8 cellular contexts compared by ENCODE assay signal in genomic region chr9:131678499-131679111, GRCh38.
DNase-seq lines count a peak whose midpoint lies in the region; ATAC-seq, FAIRE-seq and TF ChIP-seq lines count a peak whose summit lies in the region.

No MANE protein-coding gene starts in this region.

- H2BK15ac ChIP-seq in H1 (ENCODE audit: low read length), result peak overlapping the region; percentile 99

- peaks cover 9 to 44% (median 32%) of the 10 kb centered on the region in 4 experiments for H3K4me1 ChIP-seq in H1 (replicated peaks in 1 of 4; ENCODE audit: control insufficient read depth in 3 of 4, insufficient read depth in 4 of 4, low read length in 3 of 4)
- peaks cover 40% of the 10 kb centered on the region for H3K4me1 ChIP-seq in mucosa of stomach (ENCODE audit: control insufficient read depth, insufficient read depth, low read length)

- intact Hi-C loops in activated CD8-positive, alpha-beta T cell treated with anti-CD3 and anti-CD28 coated beads for 36 hours (cut with micrococcal nuclease), result no loop called here

- H3K27ac ChIP-seq in H1 (ENCODE audit: low read depth, low read length), result peak overlapping the region; percentile 38; the same call in 1 of the 2 replicates

- H2AFZ ChIP-seq in H1 (ENCODE audit: low read length), result no peak overlapping the region

- no peak overlapping the region for H4K5ac ChIP-seq in H1 (ENCODE audit: insufficient read length, low read depth, low read length)

- H3K4me3 Mint-ChIP-seq in activated CD8-positive, alpha-beta T cell treated with anti-CD3 and anti-CD28 coated beads for 36 hours, result peak overlapping the region; percentile 64

- no peak for TF ChIP-seq CTCF in activated CD8-positive, alpha-beta T cell treated with anti-CD3 and anti-CD28 coated beads for 36 hours (IDR thresholded peaks at IDR 0.05)
- no peak for TF ChIP-seq CTCF in H1 (IDR thresholded peaks at IDR 0.05; ENCODE audit: control extremely low read depth in 1 of 3, insufficient read depth in 1 of 3, low read depth in 1 of 3, low read length in 3 of 3)

- H3K23me2 ChIP-seq in H1 (ENCODE audit: low read depth, low read length), result no peaks in the 10 kb centered on the region

- H3K4ac ChIP-seq in H1 (replicated peaks; ENCODE audit: insufficient read length, low read depth, low read length), result peak overlapping the region; percentile 17

- H3K56ac ChIP-seq in H1 (replicated peaks; ENCODE audit: insufficient read length, low read depth, low read length), result no peak overlapping the region

- peak overlapping the region in 1 of 4 experiments; percentile 8; a peak in 1 of 8 replicates for H3K4me3 ChIP-seq in H1 (ENCODE audit: extremely low read depth in 1 of 4, insufficient read depth in 2 of 4, low read depth in 3 of 4, low read length in 4 of 4)
- H3K4me3 ChIP-seq in mucosa of stomach (ENCODE audit: low read length), result no peak overlapping the region

- H3K9me3 ChIP-seq in H1 (ENCODE audit: insufficient read depth in 2 of 2, low read depth in 1 of 2, low read length in 1 of 2) (peaks cover 0 to 2% of the 10 kb centered on the region in 2 experiments; a peak in 1 of 4 replicates), mucosa of stomach (ENCODE audit: control insufficient read depth, low read length) (no peaks in the 10 kb centered on the region)

- no peak overlapping the region for H4K8ac ChIP-seq in H1 (ENCODE audit: extremely low read depth, insufficient read depth, low read length)

- no peak overlapping the region for H3K14ac ChIP-seq in H1 (ENCODE audit: insufficient read length)

- H2BK5ac ChIP-seq in H1 (ENCODE audit: low read depth, low read length), result peak overlapping the region; percentile 71; the same call in 1 of the 2 replicates

- no peaks in the 10 kb centered on the region for H3K27me3 ChIP-seq in H1 (replicated peaks in 1 of 4; ENCODE audit: control insufficient read depth in 3 of 4, extremely low read depth in 1 of 4, insufficient read depth in 3 of 4, low read length in 3 of 4)
- no peaks in the 10 kb centered on the region for H3K27me3 ChIP-seq in mucosa of stomach (ENCODE audit: control insufficient read depth, insufficient read depth, low read length)

- H2BK20ac ChIP-seq in H1 (ENCODE audit: low read length), result peak overlapping the region; percentile 68; the same call in 1 of the 2 replicates

- CTCF ChIA-PET in activated CD8-positive, alpha-beta T cell treated with anti-CD3 and anti-CD28 coated beads for 36 hours (lab: Charles Lee), result interaction anchor here (0.9 to 4.7 kb wide), 15 partner anchors 12 to 87 kb away, joined by 3 to 35 read pairs (median 6); partner anchors contain the start of gene RAPGEF1
- CTCF ChIA-PET in H1 (lab: Charles Lee; ENCODE audit: partially characterized antibody), result interaction anchor here (0.6 to 3.1 kb wide), 5 partner anchors 13 to 65 kb away, joined by 3 to 17 read pairs (median 5); no protein-coding TSS in a partner anchor

- no peaks in the 10 kb centered on the region for H3K9me3 Mint-ChIP-seq in activated CD8-positive, alpha-beta T cell treated with anti-CD3 and anti-CD28 coated beads for 36 hours

- no peak for TF ChIP-seq EP300 in H1 (IDR thresholded peaks at IDR 0.05; ENCODE audit: borderline replicate concordance in 1 of 2, low read depth in 2 of 2, low read length in 2 of 2)

- H3K4me1 Mint-ChIP-seq in activated CD8-positive, alpha-beta T cell treated with anti-CD3 and anti-CD28 coated beads for 36 hours (ENCODE audit: low read depth), result peaks cover 82% of the 10 kb centered on the region

- H2AK5ac ChIP-seq in H1 (ENCODE audit: low read depth, low read length), result peak overlapping the region; percentile 97

- peak overlapping the region; percentile 62 for H2BK12ac ChIP-seq in H1 (ENCODE audit: low read depth, low read length)

- H3K36me3 ChIP-seq in H1 (ENCODE audit: control insufficient read depth in 2 of 4, insufficient read depth in 4 of 4, low read length in 3 of 4) (no peaks in the 10 kb centered on the region), mucosa of stomach (ENCODE audit: control insufficient read depth, insufficient read depth, low read length) (no peaks in the 10 kb centered on the region)

- H3K79me1 ChIP-seq in H1 (ENCODE audit: low read depth, low read length), result no peaks in the 10 kb centered on the region; the same call in 1 of the 2 replicates

- no peak for FAIRE-seq in H1 (lab: Jason Lieb, UNC)

- WGBS in H1 (ENCODE audit: extremely low coverage in 1 of 2, insufficient coverage in 1 of 2, insufficient read length in 1 of 2, insufficient replicate concordance in 2 of 2, low coverage in 1 of 2, low lambda C conversion rate in 2 of 2, missing lambda C conversion rate in 1 of 2), 2 experiments, result 56% methylated on average over 5 of the region's 5 CpGs; no CpG with 5 or more reads in 1 of the 2 experiments

- peak overlapping the region; percentile 85 for H3K18ac ChIP-seq in H1 (ENCODE audit: extremely low read depth, low read length)

- POLR2A ChIA-PET in activated CD8-positive, alpha-beta T cell treated with anti-CD3 and anti-CD28 coated beads for 36 hours (lab: Charles Lee), result interaction anchor here (0.9 to 6.9 kb wide), 12 partner anchors 11 to 61 kb away, joined by 3 to 47 read pairs (median 4); partner anchors contain the start of gene RAPGEF1
- POLR2A ChIA-PET in H1 (lab: Charles Lee; ENCODE audit: partially characterized antibody), result interaction anchor here (1.1 to 1.9 kb wide), 3 partner anchors 10 to 19 kb away, joined by 3 to 8 read pairs (median 5); no protein-coding TSS in a partner anchor

- peak; percentile 34 to 69 for DNase-seq in NCI-H524 (lab: John Stamatoyannopoulos, UW)
- peak; percentile 94 for DNase-seq in activated CD8-positive, alpha-beta T cell treated with anti-CD3 and anti-CD28 coated beads for 36 hours
- no peak for DNase-seq in H1 (ENCODE audit: low read depth in 1 of 2, low spot score in 2 of 2)
- DNase-seq in stimulated activated CD8-positive, alpha-beta memory T cell treated with anti-CD3 and anti-CD28 coated beads, Interleukin-7, amount 100 ng/mL, for 48 hours (ENCODE audit: extremely low read depth in 1 of 2, low read depth in 1 of 2), result peak; percentile 66 to 89
- no peak for DNase-seq in NCI-H146 treated with DMSO at 0.1 percent for 48 hours (lab: John Stamatoyannopoulos, UW; ENCODE audit: unreplicated experiment)

- no peaks in the 10 kb centered on the region for H4K20me1 ChIP-seq in H1 (replicated peaks in 1 of 2; ENCODE audit: control insufficient read depth in 1 of 2, insufficient read depth in 2 of 2, low read length in 2 of 2)

- H3K79me2 ChIP-seq in H1 (ENCODE audit: control insufficient read depth in 1 of 2, insufficient read depth in 2 of 2, low read length in 2 of 2), result peaks cover 0 to 62% of the 10 kb centered on the region in 2 experiments; a peak in 2 of 4 replicates

- H3K9ac ChIP-seq in H1 (replicated peaks in 1 of 4; ENCODE audit: extremely low read depth in 1 of 4, low read depth in 3 of 4, low read length in 3 of 4) (no peak overlapping the region; a peak in 1 of 7 replicates), mucosa of stomach (ENCODE audit: low read length) (peak overlapping the region; percentile 14)

- peak overlapping the region; percentile 32 for H4K91ac ChIP-seq in H1 (replicated peaks; ENCODE audit: insufficient read length, low read length)

- H2BK120ac ChIP-seq in H1 (replicated peaks; ENCODE audit: low read depth, low read length), result peak overlapping the region; percentile 13

- H3K23ac ChIP-seq in H1 (ENCODE audit: insufficient read length), result no peak overlapping the region

- no peak for TF ChIP-seq RAD21 in H1 (IDR thresholded peaks at IDR 0.05 in 1 of 2, conservative IDR thresholded peaks at IDR 0.05 in 1 of 2; ENCODE audit: low read depth in 2 of 2, low read length in 2 of 2)

- TF ChIP-seq POLR2A in H1 (IDR thresholded peaks at IDR 0.05; ENCODE audit: control extremely low read depth in 1 of 2, low read depth in 2 of 2, low read length in 2 of 2), result no peak

- H3K27ac Mint-ChIP-seq in activated CD8-positive, alpha-beta T cell treated with anti-CD3 and anti-CD28 coated beads for 36 hours, result peak overlapping the region; percentile 94

- ATAC-seq in GM18517 (IDR thresholded peaks at IDR 0.05; ENCODE audit: unreplicated experiment) (peak; percentile 59), HG02798 (IDR thresholded peaks at IDR 0.05; ENCODE audit: poor library complexity, unreplicated experiment) (peak; percentile 77)
- peak; percentile 99 for ATAC-seq in activated CD8-positive, alpha-beta T cell treated with anti-CD3 and anti-CD28 coated beads for 36 hours

- H3K4me2 ChIP-seq in H1 (ENCODE audit: insufficient read depth in 1 of 2, low read depth in 2 of 2, low read length in 2 of 2), result peak overlapping the region; percentile 18 to 44; a peak in 3 of 4 replicates

- no peaks in the 10 kb centered on the region for H3K27me3 Mint-ChIP-seq in activated CD8-positive, alpha-beta T cell treated with anti-CD3 and anti-CD28 coated beads for 36 hours

- peaks cover 11% of the 10 kb centered on the region for H3K36me3 Mint-ChIP-seq in activated CD8-positive, alpha-beta T cell treated with anti-CD3 and anti-CD28 coated beads for 36 hours (ENCODE audit: low read depth)

TF ChIP-seq in H1, 55 proteins besides CTCF, POLR2A, EP300 and RAD21:
- no peak for TF ChIP-seq BACH1 (IDR thresholded peaks at IDR 0.05; ENCODE audit: low read length)
- peak; percentile 48; the same call in 1 of the 2 replicates for TF ChIP-seq TEAD4 (IDR thresholded peaks at IDR 0.05; ENCODE audit: low read depth, low read length)

Comparison
In these comparisons a context has a peak if more than half of its experiments do, and no peak if none do; other contexts are left out.
1. DNase-seq: peak in NCI-H524 (2 of 2), activated CD8-positive, alpha-beta T cell treated with anti-CD3 and anti-CD28 coated beads for 36 hours (single experiment) and stimulated activated CD8-positive, alpha-beta memory T cell treated with anti-CD3 and anti-CD28 coated beads, Interleukin-7, amount 100 ng/mL, for 48 hours (2 of 2); none in H1 (0 of 2) and NCI-H146 treated with DMSO at 0.1 percent for 48 hours (single experiment).
2. Peak in every context shown above with its lines, with median percentiles within 50 percentile points of each other: ATAC-seq.